ENCODE assay signal across 8 cellular contexts in genomic region chr7:81684513-81685262, GRCh38.
A peak's percentile ranks its signal among the peaks of the same experiment; 100 is the strongest.
DNase-seq lines count a peak whose midpoint lies in the region; ATAC-seq and TF ChIP-seq lines count a peak whose summit lies in the region.

No MANE protein-coding gene starts in this region.

- peaks cover 1% of the 10 kb centered on the region for H3K27me3 Mint-ChIP-seq in GM23338 (ENCODE audit: insufficient read depth, low read depth, poor library complexity)

- H3K79me2 ChIP-seq in GM23338 (replicated peaks; ENCODE audit: insufficient read depth): no peaks in the 10 kb centered on the region
- H3K79me2 ChIP-seq in Karpas-422 (ENCODE audit: low read length): no peaks in the 10 kb centered on the region

- DNase-seq in DMS53 (lab: John Stamatoyannopoulos, UW) (peak; percentile 99), GM23338 (ENCODE audit: low spot score) (no peak), KG1 (lab: John Stamatoyannopoulos, UW) (peak; percentile 23), epithelial cell of esophagus (ENCODE audit: low read depth) (peak; percentile 100), midbrain (lab: John Stamatoyannopoulos, UW) (peak; percentile 47), H7 (no peak), Karpas-422 (no peak)

- H3K4me2 ChIP-seq in GM23338 (no peak overlapping the region), Karpas-422 (ENCODE audit: low read depth, low read length, poor library complexity, severe bottlenecking) (no peak overlapping the region)

- no peak for TF ChIP-seq CTCF in GM23338 (conservative IDR thresholded peaks at IDR 0.05; ENCODE audit: low read depth in 2 of 2)
- TF ChIP-seq CTCF in epithelial cell of esophagus (IDR thresholded peaks at IDR 0.05; ENCODE audit: insufficient read depth, low read depth, low read length, missing control alignments): no peak

- H3K27me3 ChIP-seq in GM23338 (ENCODE audit: insufficient read depth): no peaks in the 10 kb centered on the region
- H3K27me3 ChIP-seq in H7 (ENCODE audit: control insufficient read depth, insufficient read depth, low read length): no peaks in the 10 kb centered on the region
- H3K27me3 ChIP-seq in Karpas-422 (ENCODE audit: low read length): no peaks in the 10 kb centered on the region

- no peak overlapping the region for H3K4me3 Mint-ChIP-seq in GM23338

- H3K9me3 ChIP-seq in Karpas-422 (ENCODE audit: low read length): peaks cover 26% of the 10 kb centered on the region

- H3K9me3 Mint-ChIP-seq in GM23338: no peaks in the 10 kb centered on the region

- no peak overlapping the region for H3K9ac ChIP-seq in Karpas-422 (ENCODE audit: low read length)

- no peaks in the 10 kb centered on the region for H3K36me3 ChIP-seq in GM23338 (ENCODE audit: insufficient read depth)
- no peaks in the 10 kb centered on the region for H3K36me3 ChIP-seq in H7 (replicated peaks; ENCODE audit: control insufficient read depth, insufficient read depth, low read length)
- no peaks in the 10 kb centered on the region for H3K36me3 ChIP-seq in Karpas-422 (ENCODE audit: insufficient read depth, low read length)

- H3K4me1 Mint-ChIP-seq in GM23338: peaks cover 19% of the 10 kb centered on the region

- H4K20me1 ChIP-seq in GM23338 (replicated peaks; ENCODE audit: insufficient read depth): no peaks in the 10 kb centered on the region
- H4K20me1 ChIP-seq in Karpas-422 (ENCODE audit: insufficient read depth, low read depth, low read length): no peaks in the 10 kb centered on the region

- H3F3A ChIP-seq in GM23338 (replicated peaks; ENCODE audit: low read depth): no peaks in the 10 kb centered on the region

- ATAC-seq in GM23338: peak; percentile 34; the same call in 1 of the 3 replicates

- H3K36me3 Mint-ChIP-seq in GM23338 (ENCODE audit: low read depth): no peaks in the 10 kb centered on the region

- H3K9me2 ChIP-seq in GM23338 (ENCODE audit: insufficient read depth) (no peaks in the 10 kb centered on the region), Karpas-422 (replicated peaks; ENCODE audit: insufficient read depth, low read length) (no peaks in the 10 kb centered on the region)

- no peak overlapping the region; the same call in 1 of the 2 replicates for H2AFZ ChIP-seq in GM23338
- no peak overlapping the region for H2AFZ ChIP-seq in Karpas-422 (ENCODE audit: low read length)

- H3K4me3 ChIP-seq in GM23338: no peak overlapping the region
- H3K4me3 ChIP-seq in epithelial cell of esophagus (ENCODE audit: low read length): no peak overlapping the region
- H3K4me3 ChIP-seq in H7 (ENCODE audit: insufficient read depth, low read depth, low read length): no peak overlapping the region
- H3K4me3 ChIP-seq in Karpas-422 (ENCODE audit: low read length): no peak overlapping the region

- H3K27ac Mint-ChIP-seq in GM23338: no peak overlapping the region

- no peak overlapping the region for H3K27ac ChIP-seq in GM23338 (ENCODE audit: low read depth)
- H3K27ac ChIP-seq in Karpas-422 (ENCODE audit: low read length): no peak overlapping the region

- H3K4me1 ChIP-seq in GM23338 (ENCODE audit: insufficient read depth) (peaks cover 13% of the 10 kb centered on the region), Karpas-422 (ENCODE audit: low read length) (no peaks in the 10 kb centered on the region)

TF ChIP-seq in GM23338, 12 proteins besides CTCF, POLR2A, EP300 and RAD21 (continues in another document):
- TF ChIP-seq EZH2phosphoT487 (IDR thresholded peaks at IDR 0.05; ENCODE audit: unreplicated experiment) (no peak), ZNF114 (CRISPR knock-in tag; IDR thresholded peaks at IDR 0.05) (no peak)

TF ChIP-seq in PFSK-1, 5 proteins besides CTCF, POLR2A, EP300 and RAD21:
- TF ChIP-seq POLR2AphosphoS5 (IDR thresholded peaks at IDR 0.05; ENCODE audit: low read depth, low read length) (peak; percentile 71), TAF1 (IDR thresholded peaks at IDR 0.05; ENCODE audit: borderline replicate concordance, insufficient read depth, low read length) (peak; percentile 45; the same call in 1 of the 2 replicates), FOXP2 (optimal IDR thresholded peaks at IDR 0.05; ENCODE audit: borderline replicate concordance, extremely low read depth, extremely low read length, insufficient read depth) (peak; percentile 98), REST (IDR thresholded peaks at IDR 0.05; ENCODE audit: insufficient read depth in 1 of 2, low read depth in 2 of 2, low read length in 2 of 2) (peak in 1 of 2 experiments; percentile 73; a peak in 1 of 4 replicates), SIN3A (IDR thresholded peaks at IDR 0.05; ENCODE audit: borderline replicate concordance, insufficient read depth, low read length) (peak; percentile 95; the same call in 1 of the 2 replicates)

Comparison
In these comparisons a context has a peak if more than half of its experiments do, and no peak if none do; other contexts are left out.
1. DNase-seq: peak in DMS53 (single experiment), KG1 (single experiment), epithelial cell of esophagus (single experiment) and midbrain (single experiment); none in GM23338 (single experiment), H7 (single experiment) and Karpas-422 (single experiment).